In genomic region chr5:94618493-94619328, GRCh38 we compare ENCODE assay signal across 8 cellular contexts. TPM values are rescaled to one million over a fixed set of nuclear protein-coding genes. Genes with fewer than 3 reads are reported as not detected.
DNase-seq lines count a peak whose midpoint lies in the region; ATAC-seq, FAIRE-seq and TF ChIP-seq lines count a peak whose summit lies in the region.

KIAA0825 (minus strand) TSS chr5:94618604; CDS start chr5:94537126, 81,478 bp downstream.
SLF1 (plus strand) TSS chr5:94618669; CDS start chr5:94628811, 10,142 bp downstream.

- peak; percentile 90 for DNase-seq in AG08396 (ENCODE audit: low spot score)
- peak; percentile 89 for DNase-seq in NCI-H345 (lab: John Stamatoyannopoulos, UW)
- peak; percentile 78 for DNase-seq in activated CD4-positive, CD25-positive, alpha-beta regulatory T cell treated with anti-CD3 and anti-CD28 coated beads, Interleukin-2, amount 50 U/mL, for 16 hours (ENCODE audit: low read depth, low spot score)
- peak; percentile 95 for DNase-seq in cerebellar cortex (ENCODE audit: low spot score)
- no peak for DNase-seq in keratinocyte (ENCODE audit: low read depth, low spot score)
- peak; percentile 79 to 82 (median 79) for DNase-seq in stimulated activated CD4-positive, alpha-beta T cell treated with anti-CD3 and anti-CD28 coated beads, Interleukin-12 subunit alpha, Interleukin-12 subunit beta, amount 100 ng/mL, for 48 hours (ENCODE audit: low read depth in 2 of 3, low spot score in 1 of 3)

- dilution Hi-C loops in keratinocyte (cut with MboI; ENCODE audit: extremely low pct_ligation_motif_present, low sequenced_read_pairs), result no loop called here

- FAIRE-seq in keratinocyte (lab: Jason Lieb, UNC), result no peak

- peaks cover 42% of the 10 kb centered on the region for H3K79me2 ChIP-seq in keratinocyte (ENCODE audit: control insufficient read depth, insufficient read depth, low read length)

- H3K4me1 ChIP-seq in keratinocyte (ENCODE audit: control insufficient read depth, extremely low read depth, insufficient read depth, low read length), result peaks cover 13% of the 10 kb centered on the region

- H3K4me3 ChIP-seq in keratinocyte (ENCODE audit: control insufficient read depth in 2 of 3, extremely low read depth in 1 of 3, insufficient read depth in 2 of 3, low read depth in 1 of 3, low read length in 3 of 3), result peak within 1 kb of the TSS; percentile 64 to 89 (median 76)

- TF ChIP-seq CTCF in keratinocyte (optimal IDR thresholded peaks at IDR 0.05 in 1 of 3, IDR thresholded peaks at IDR 0.05 in 1 of 3, conservative IDR thresholded peaks at IDR 0.05 in 1 of 3; ENCODE audit: extremely low read depth in 1 of 3, insufficient read depth in 2 of 3, low read length in 3 of 3), result no peak

- H3K9ac ChIP-seq in keratinocyte (ENCODE audit: control insufficient read depth, extremely low read depth, insufficient read depth, low read length), result peak within 1 kb of the TSS; percentile 85

- TF ChIP-seq POLR2A in GM18951 (IDR thresholded peaks at IDR 0.05; ENCODE audit: extremely low read depth, insufficient read depth, insufficient read length), result peak; percentile 72

- no peaks in the 10 kb centered on the region for H4K20me1 ChIP-seq in keratinocyte (ENCODE audit: control insufficient read depth, extremely low read depth, insufficient read depth, low read length)

- H2AFZ ChIP-seq in keratinocyte (ENCODE audit: control insufficient read depth, low read length), result peak within 1 kb of the TSS; percentile 99

- H3K9me3 ChIP-seq in keratinocyte (ENCODE audit: control insufficient read depth, low read depth, low read length), result no peaks in the 10 kb centered on the region

- peak within 1 kb of the TSS; percentile 79 for H3K27ac ChIP-seq in keratinocyte (ENCODE audit: control insufficient read depth, insufficient read depth, low read length)

- H3K4me2 ChIP-seq in keratinocyte (ENCODE audit: control insufficient read depth, extremely low read depth, insufficient read depth, low read depth, low read length), result peak within 1 kb of the TSS; percentile 85

- no peaks in the 10 kb centered on the region for H3K9me1 ChIP-seq in keratinocyte (ENCODE audit: control insufficient read depth, extremely low read depth, insufficient read depth, low read length)

- in situ Hi-C loops in GM18951 (cut with MboI; ENCODE audit: low sequenced_read_pairs, unreplicated experiment), result no loop called here

- ATAC-seq in HG03175 (IDR thresholded peaks at IDR 0.05; ENCODE audit: unreplicated experiment), result peak; percentile 98

- no peaks in the 10 kb centered on the region for H3K36me3 ChIP-seq in keratinocyte (ENCODE audit: control insufficient read depth in 2 of 2, extremely low read depth in 1 of 2, insufficient read depth in 2 of 2, low read length in 2 of 2)

- no peaks in the 10 kb centered on the region for H3K27me3 ChIP-seq in keratinocyte (ENCODE audit: control insufficient read depth, extremely low read depth, insufficient read depth, low read length)

RNA-seq across cellular contexts. Expression of gene KIAA0825, which starts in this region (rescaled TPM):
- polyA plus RNA-seq in keratinocyte, result 0.68 to 1.2 TPM (median 1.0 TPM) in 3 replicates
- 0.41 TPM for polyA plus RNA-seq in keratinocyte (2011; ENCODE audit: low read depth)
- 0.35 and 0.85 TPM in 2 replicates for polyA plus RNA-seq in keratinocyte (2011; cell fraction: cytosol; rRNA removed)
- polyA plus RNA-seq in keratinocyte (2011; cell fraction: nucleus; rRNA removed), result 1.3 TPM in 2 replicates
- polyA plus RNA-seq in keratinocyte (2012; ENCODE audit: low replicate concordance), result 0.25 and 0.62 TPM in 2 replicates
- 0.43 to 4.8 TPM (median 3.4 TPM) in 3 replicates for polyA minus RNA-seq in keratinocyte
- 1.7 TPM for polyA minus RNA-seq in keratinocyte (2011; cell fraction: cytosol; rRNA and poly(A)+ RNA removed)
- 4.7 and 11.9 TPM in 2 replicates for polyA minus RNA-seq in keratinocyte (2011; cell fraction: nucleus; rRNA and poly(A)+ RNA removed)

RNA-seq across cellular contexts. Expression of gene SLF1, which starts in this region (rescaled TPM):
- polyA plus RNA-seq in keratinocyte, result 2.9 to 7.0 TPM (median 3.5 TPM) in 3 replicates
- 8.1 TPM for polyA plus RNA-seq in keratinocyte (2011; ENCODE audit: low read depth)
- 1.5 and 3.1 TPM in 2 replicates for polyA plus RNA-seq in keratinocyte (2011; cell fraction: cytosol; rRNA removed)
- polyA plus RNA-seq in keratinocyte (2011; cell fraction: nucleus; rRNA removed), result 5.1 and 5.6 TPM in 2 replicates
- 0.93 and 3.2 TPM in 2 replicates for polyA plus RNA-seq in keratinocyte (2012; ENCODE audit: low replicate concordance)
- polyA minus RNA-seq in keratinocyte, result 1.7 to 6.6 TPM (median 2.1 TPM) in 3 replicates
- 10.0 TPM for polyA minus RNA-seq in keratinocyte (2011; cell fraction: cytosol; rRNA and poly(A)+ RNA removed)
- polyA minus RNA-seq in keratinocyte (2011; cell fraction: nucleus; rRNA and poly(A)+ RNA removed), result 5.0 and 6.7 TPM in 2 replicates
